ENCODE assay signal across 14 cellular contexts in the genomic region with DNA sequence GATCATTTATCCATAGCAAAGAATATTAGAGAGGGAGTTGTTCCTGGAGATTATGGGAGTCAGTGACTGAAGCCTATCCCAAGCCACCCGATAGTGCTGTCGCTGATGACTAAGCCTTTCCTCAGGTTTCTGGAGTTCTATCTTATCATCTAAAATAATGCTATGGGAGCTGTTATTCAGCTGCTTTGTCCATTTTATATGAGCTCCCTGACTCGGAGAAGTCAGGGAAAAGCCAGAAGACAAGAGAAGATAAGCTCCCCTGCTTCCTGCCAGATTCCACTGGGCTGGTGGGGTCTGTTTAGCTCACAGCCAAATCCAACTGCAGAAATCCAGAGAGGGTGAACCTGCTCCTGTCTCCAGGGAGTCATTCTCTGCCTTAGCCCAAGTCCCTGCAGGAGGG.
DNase-seq lines count a peak whose midpoint lies in the region; ATAC-seq, FAIRE-seq and TF ChIP-seq lines count a peak whose summit lies in the region.
"Had no signal": no experiment of that assay in that cellular context is flagged by ENCODE, and none has a peak within 500 bp of the region (broad histone marks: within the 10 kb centered on the region; RNA-seq: fewer than 3 reads in every experiment).

No MANE protein-coding gene starts in this region.

- ATAC-seq in IMR-90 (ENCODE audit: low read depth) (peak; percentile 33), SK-N-SH treated with all-trans-retinoic acid at 6 μM for 48 hours (peak; percentile 81), pancreas (no peak), esophagus mucosa (no peak)

- in situ Hi-C loops in IMR-90 (cut with MboI; ENCODE audit: low sequenced_read_pairs), result no loop called here

- H3K4me1 ChIP-seq in IMR-90 (ENCODE audit: control insufficient read depth, insufficient read depth, low read length) (peaks cover 4% of the 10 kb centered on the region), smooth muscle cell (ENCODE audit: low read depth) (peaks cover 30% of the 10 kb centered on the region), pancreas (no peaks in the 10 kb centered on the region)

- TF ChIP-seq CTCF in IMR-90 (conservative IDR thresholded peaks at IDR 0.05; ENCODE audit: low read depth, low read length) (no peak), fibroblast of pulmonary artery (IDR thresholded peaks at IDR 0.05; ENCODE audit: low read length, missing control alignments) (no peak), smooth muscle cell (IDR thresholded peaks at IDR 0.05; ENCODE audit: borderline replicate concordance, insufficient read depth, poor library complexity, severe bottlenecking) (no peak), pancreas (IDR thresholded peaks at IDR 0.05) (no peak), GM10266 (IDR thresholded peaks at IDR 0.05; ENCODE audit: control insufficient read depth, insufficient read depth, low read depth, missing control alignments) (no peak)

- H3K18ac ChIP-seq in IMR-90 (ENCODE audit: low read depth, low read length), result no peak overlapping the region

- no peak overlapping the region for H3K23ac ChIP-seq in IMR-90 (ENCODE audit: low read depth, low read length)

- no peak overlapping the region for H3K56ac ChIP-seq in IMR-90 (ENCODE audit: extremely low read depth, insufficient read depth, low read length)

- H4K8ac ChIP-seq in IMR-90 (ENCODE audit: low read depth in 2 of 2, low read length in 2 of 2), result no peak overlapping the region

- dilution Hi-C loops in IMR-90 (cut with HindIII; ENCODE audit: low sequenced_read_pairs, unreplicated experiment), result no loop called here

- POLR2A ChIA-PET in IMR-90 (lab: Charles Lee; ENCODE audit: unreplicated experiment), result no interaction called here

- H4K20me1 ChIP-seq in IMR-90 (ENCODE audit: insufficient read depth, low read length) (no peaks in the 10 kb centered on the region), smooth muscle cell (ENCODE audit: low read depth) (no peaks in the 10 kb centered on the region)
- H4K20me1 ChIP-seq: BLaER1 had no signal

- no peak for FAIRE-seq in pancreas (lab: Jason Lieb, UNC)

- H2AK9ac ChIP-seq in IMR-90 (replicated peaks; ENCODE audit: low read depth, low read length, poor library complexity), result no peak overlapping the region

- H2AK5ac ChIP-seq in IMR-90 (ENCODE audit: low read depth, low read length), result no peak overlapping the region

- H3K14ac ChIP-seq in IMR-90 (replicated peaks; ENCODE audit: low read depth, low read length), result no peak overlapping the region

- H3K4ac ChIP-seq in IMR-90 (ENCODE audit: low read depth, low read length), result no peak overlapping the region

- H2BK15ac ChIP-seq in IMR-90 (ENCODE audit: low read depth, low read length), result no peak overlapping the region

- no peak overlapping the region for H4K5ac ChIP-seq in IMR-90 (ENCODE audit: low read depth, low read length)

- no peak for TF ChIP-seq RAD21 in IMR-90 (IDR thresholded peaks at IDR 0.05; ENCODE audit: low read length)

- peaks cover 3% of the 10 kb centered on the region; the same call in 1 of the 2 replicates for H3K9me1 ChIP-seq in IMR-90 (ENCODE audit: insufficient read depth, low read length)

- H3K27me3 ChIP-seq in IMR-90 (ENCODE audit: control insufficient read depth, insufficient read depth, low read length) (no peaks in the 10 kb centered on the region), smooth muscle cell (ENCODE audit: low read depth) (no peaks in the 10 kb centered on the region), pancreas (no peaks in the 10 kb centered on the region)
- H3K27me3 ChIP-seq: BLaER1 had no signal

- no peak overlapping the region for H2BK5ac ChIP-seq in IMR-90 (ENCODE audit: low read depth, low read length, poor library complexity, severe bottlenecking)

- DNase-seq in IMR-90 (peak; percentile 61), fibroblast of pulmonary artery (ENCODE audit: low read depth) (peak; percentile 58), smooth muscle cell (lab: John Stamatoyannopoulos, UW; ENCODE audit: unreplicated experiment) (no peak), pancreas (no peak), GM10266 (ENCODE audit: extremely low spot score) (no peak)
- DNase-seq: H7, KBM-7, NCI-H1105, NCI-H187, NCI-H82, SHP77 treated with DMSO at 0.1 percent for 48 hours had no signal

- peak overlapping the region; percentile 9 for H2AFZ ChIP-seq in IMR-90 (replicated peaks; ENCODE audit: low read length, poor library complexity)
- no peak overlapping the region for H2AFZ ChIP-seq in smooth muscle cell (ENCODE audit: low read depth)

- H3K4me2 ChIP-seq in IMR-90 (ENCODE audit: low read depth, low read length) (no peak overlapping the region), smooth muscle cell (peak overlapping the region; percentile 77)

- no peaks in the 10 kb centered on the region for H3K79me1 ChIP-seq in IMR-90 (ENCODE audit: low read depth in 1 of 2, low read length in 2 of 2)

- H2BK20ac ChIP-seq in IMR-90 (ENCODE audit: low read depth, low read length), result no peak overlapping the region

- H2BK120ac ChIP-seq in IMR-90 (ENCODE audit: low read depth, low read length), result no peak overlapping the region

- BruUV-seq in IMR-90 (replicated peaks; lab: Mats Ljungman, UMichigan), result no TSS peak

- H3K9me3 ChIP-seq in IMR-90 (ENCODE audit: control insufficient read depth, insufficient read depth, low read length) (peaks cover 9% of the 10 kb centered on the region), smooth muscle cell (replicated peaks; ENCODE audit: low read depth) (no peaks in the 10 kb centered on the region), pancreas (no peaks in the 10 kb centered on the region)

- H3K27ac ChIP-seq in IMR-90 (ENCODE audit: insufficient read depth, low read length) (no peak overlapping the region), smooth muscle cell (ENCODE audit: low read depth) (peak overlapping the region; percentile 17), pancreas (no peak overlapping the region)
- H3K27ac ChIP-seq: BLaER1 had no signal

- no peak overlapping the region for H3K4me3 ChIP-seq in IMR-90 (ENCODE audit: insufficient read depth, low read depth, low read length)
- H3K4me3 ChIP-seq in fibroblast of pulmonary artery (replicated peaks; ENCODE audit: low read depth, low read length), result no peak overlapping the region
- H3K4me3 ChIP-seq in smooth muscle cell, result no peak overlapping the region
- H3K4me3 ChIP-seq in pancreas, result no peak overlapping the region
- H3K4me3 ChIP-seq: BLaER1 had no signal

- H3K9ac ChIP-seq in IMR-90 (ENCODE audit: low read depth, low read length) (no peak overlapping the region), smooth muscle cell (ENCODE audit: low read depth) (no peak overlapping the region)
- H3K9ac ChIP-seq: BLaER1 had no signal

- CTCF ChIA-PET in IMR-90 (lab: Yijun Ruan, JAX), result interaction anchor here (0.8 kb wide), 1 partner anchor 8 kb away, joined by 4 read pairs; no protein-coding TSS in a partner anchor

- 0 out of 2 replicates have a peak overlapping the region, but pooled peaks have one; percentile 5 for H4K91ac ChIP-seq in IMR-90 (ENCODE audit: insufficient read depth, low read depth, low read length)

- intact Hi-C loops in IMR-90 (cut with micrococcal nuclease) (no loop called here), pancreas (cut with DNase I) (no loop called here)

- TF ChIP-seq POLR2A in IMR-90 (IDR thresholded peaks at IDR 0.05; ENCODE audit: low read depth, low read length), result no peak

- H3F3A ChIP-seq in smooth muscle cell (ENCODE audit: low read depth), result peaks cover 6% of the 10 kb centered on the region

- no CpG with 5 or more reads among the region's 3 CpGs for WGBS in IMR-90 (ENCODE audit: extremely low coverage in 2 of 2, insufficient read length in 1 of 2), 2 experiments
- 9% methylated on average over 3 of the region's 3 CpGs for WGBS in smooth muscle cell (ENCODE audit: low lambda C conversion rate)
- WGBS in pancreas, 2 donors, result 71 to 78% methylated on average over 3 of the region's 3 CpGs

- H3K36me3 ChIP-seq in IMR-90 (ENCODE audit: control insufficient read depth, insufficient read depth, low read length), result no peaks in the 10 kb centered on the region
- no peaks in the 10 kb centered on the region for H3K36me3 ChIP-seq in smooth muscle cell (ENCODE audit: low read depth)
- no peaks in the 10 kb centered on the region for H3K36me3 ChIP-seq in pancreas
- H3K36me3 ChIP-seq: BLaER1 had no signal

- H3K79me2 ChIP-seq in smooth muscle cell (ENCODE audit: low read depth), result no peaks in the 10 kb centered on the region

TF ChIP-seq in IMR-90, 13 proteins besides CTCF, POLR2A, EP300 and RAD21 (continues in another document):
- no peak for TF ChIP-seq CHD1 (IDR thresholded peaks at IDR 0.05; ENCODE audit: low read depth, low read length)
- TF ChIP-seq, protein P1, sequence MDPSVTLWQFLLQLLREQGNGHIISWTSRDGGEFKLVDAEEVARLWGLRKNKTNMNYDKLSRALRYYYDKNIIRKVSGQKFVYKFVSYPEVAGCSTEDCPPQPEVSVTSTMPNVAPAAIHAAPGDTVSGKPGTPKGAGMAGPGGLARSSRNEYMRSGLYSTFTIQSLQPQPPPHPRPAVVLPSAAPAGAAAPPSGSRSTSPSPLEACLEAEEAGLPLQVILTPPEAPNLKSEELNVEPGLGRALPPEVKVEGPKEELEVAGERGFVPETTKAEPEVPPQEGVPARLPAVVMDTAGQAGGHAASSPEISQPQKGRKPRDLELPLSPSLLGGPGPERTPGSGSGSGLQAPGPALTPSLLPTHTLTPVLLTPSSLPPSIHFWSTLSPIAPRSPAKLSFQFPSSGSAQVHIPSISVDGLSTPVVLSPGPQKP (IDR thresholded peaks at IDR 0.05; ENCODE audit: borderline replicate concordance, low read depth, low read length), result no peak

TF ChIP-seq in SK-N-SH treated with all-trans-retinoic acid at 6 μM for 48 hours, 23 proteins besides CTCF, POLR2A, EP300 and RAD21:
- TF ChIP-seq ISL1 (CRISPR knock-in tag; IDR thresholded peaks at IDR 0.05) (peak; percentile 42; the same call in 1 of the 2 replicates), ARNTL (CRISPR knock-in tag; IDR thresholded peaks at IDR 0.05; ENCODE audit: borderline replicate concordance, low read depth) (no peak), RARB (CRISPR knock-in tag; IDR thresholded peaks at IDR 0.05) (no peak)

Comparison
In these comparisons a context has a peak if more than half of its experiments do, and no peak if none do; other contexts are left out.
1. ATAC-seq: peak in IMR-90 (single experiment) and SK-N-SH treated with all-trans-retinoic acid at 6 μM for 48 hours (single experiment); none in pancreas (0 of 4) and esophagus mucosa (single experiment).
2. DNase-seq: peak in IMR-90 (single experiment) and fibroblast of pulmonary artery (single experiment); none in smooth muscle cell (single experiment), pancreas (0 of 6) and GM10266 (single experiment).